In genomic region chr10:17503795-17504194, GRCh38 we compare ENCODE assay signal across 9 cellular contexts. TPM values are rescaled to one million over a fixed set of nuclear protein-coding genes. Genes with fewer than 3 reads are reported as not detected.
"Had no signal": no experiment of that assay in that cellular context is flagged by ENCODE, and none has a peak within 500 bp of the region (broad histone marks: within the 10 kb centered on the region; RNA-seq: fewer than 3 reads in every experiment).

No MANE protein-coding gene starts in this region.

- H3K9me3 ChIP-seq: HAP-1 had no signal

- H3K4me2 ChIP-seq: KMS-11 had no signal

- H3K4me1 ChIP-seq: HAP-1 had no signal

- H3K27ac ChIP-seq: HL-60, KMS-11 had no signal

- DNase-seq: GM23248, GOT3, H7, KBM-7 had no signal

- H3K9ac ChIP-seq: GM23248, KMS-11 had no signal

- H3K36me3 ChIP-seq: HAP-1 had no signal

- ATAC-seq: HepG2 had no signal

- H3K4me3 ChIP-seq: GM23248, HAP-1 had no signal

RNA-seq across cellular contexts. Expression of gene ST8SIA6, which starts 49.4 kb away (rescaled TPM):
- total RNA-seq: GM23248, H4, HepG2 had no signal
- polyA plus RNA-seq: GM23248, HepG2 had no signal
